1 cellular context compared by ENCODE assay signal in the genomic region with DNA sequence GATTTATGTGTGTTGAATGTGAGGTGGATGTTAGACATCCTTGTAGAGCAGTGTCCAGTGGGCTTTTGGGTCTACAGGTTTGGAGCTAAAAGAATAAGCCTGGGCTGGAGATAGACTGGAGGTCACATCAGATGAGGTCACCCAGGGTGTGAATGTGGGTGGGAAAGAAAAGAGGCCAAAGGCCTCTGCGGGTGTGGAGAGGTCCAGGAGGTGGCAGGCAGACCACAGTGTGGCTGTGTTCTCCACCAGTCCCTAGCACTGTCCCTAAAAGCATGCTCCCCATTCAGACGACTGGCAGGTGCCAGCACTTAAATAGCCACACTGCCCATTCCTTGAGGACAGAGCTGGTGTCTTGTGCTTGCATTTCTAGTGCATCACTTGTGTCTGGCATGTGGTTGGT.
TF ChIP-seq lines count a peak whose summit lies in the region.

No MANE protein-coding gene starts in this region.

TF ChIP-seq in WTC11, 78 proteins besides CTCF, POLR2A, EP300 and RAD21 (continued from another document):
- TF ChIP-seq, protein P1, sequence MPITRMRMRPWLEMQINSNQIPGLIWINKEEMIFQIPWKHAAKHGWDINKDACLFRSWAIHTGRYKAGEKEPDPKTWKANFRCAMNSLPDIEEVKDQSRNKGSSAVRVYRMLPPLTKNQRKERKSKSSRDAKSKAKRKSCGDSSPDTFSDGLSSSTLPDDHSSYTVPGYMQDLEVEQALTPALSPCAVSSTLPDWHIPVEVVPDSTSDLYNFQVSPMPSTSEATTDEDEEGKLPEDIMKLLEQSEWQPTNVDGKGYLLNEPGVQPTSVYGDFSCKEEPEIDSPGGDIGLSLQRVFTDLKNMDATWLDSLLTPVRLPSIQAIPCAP (CRISPR knock-in tag; IDR thresholded peaks at IDR 0.05): no peak
TF ChIP-seq in WTC11: peak in this region for 0.
